9 cellular contexts compared by ENCODE assay signal in genomic region chr1:80656011-80656627, GRCh38.
DNase-seq lines count a peak whose midpoint lies in the region; ATAC-seq and TF ChIP-seq lines count a peak whose summit lies in the region.
"Had no signal": no experiment of that assay in that cellular context is flagged by ENCODE, and none has a peak within 500 bp of the region (broad histone marks: within the 10 kb centered on the region; RNA-seq: fewer than 3 reads in every experiment).

No MANE protein-coding gene starts in this region.

- no peaks in the 10 kb centered on the region; the same call in 1 of the 2 replicates for H3K36me3 Mint-ChIP-seq in HFFc6 (ENCODE audit: low read depth)

- peaks cover 29% of the 10 kb centered on the region for H3K9me3 Mint-ChIP-seq in HFFc6

- H3K27ac Mint-ChIP-seq in HFFc6: no peak overlapping the region

- DNase-seq in RKO (ENCODE audit: low spot score) (peak; percentile 40), kidney glomerular epithelial cell (lab: John Stamatoyannopoulos, UW) (peak; percentile 26), mucosa of gallbladder (ENCODE audit: low spot score) (no peak), caudate nucleus (lab: John Stamatoyannopoulos, UW) (no peak), HFFc6 (no peak)
- DNase-seq in activated CD4-positive, CD25-positive, alpha-beta regulatory T cell treated with anti-CD3 and anti-CD28 coated beads, Interleukin-2, amount 50 U/mL, for 72 hours: no peak
- DNase-seq: lower lobe of right lung had no signal

- H3K4me3 Mint-ChIP-seq in HFFc6: no peak overlapping the region

- ATAC-seq in GM19023 (IDR thresholded peaks at IDR 0.05; ENCODE audit: unreplicated experiment): peak; percentile 71
- peak; percentile 71 for ATAC-seq in HG02938 (IDR thresholded peaks at IDR 0.05; ENCODE audit: unreplicated experiment)

- TF ChIP-seq CTCF in HFFc6 (IDR thresholded peaks at IDR 0.05): no peak

- no peak overlapping the region for H3K27ac ChIP-seq in caudate nucleus (ENCODE audit: low read depth, low read length)
- H3K27ac ChIP-seq: lower lobe of right lung had no signal

- H3K27me3 Mint-ChIP-seq in HFFc6 (ENCODE audit: insufficient read depth): no peaks in the 10 kb centered on the region

- no peaks in the 10 kb centered on the region for H3K4me1 Mint-ChIP-seq in HFFc6 (ENCODE audit: low read depth)

Comparison
In these comparisons a context has a peak if more than half of its experiments do, and no peak if none do; other contexts are left out.
1. DNase-seq: peak in RKO (single experiment) and kidney glomerular epithelial cell (single experiment); none in activated CD4-positive, CD25-positive, alpha-beta regulatory T cell treated with anti-CD3 and anti-CD28 coated beads, Interleukin-2, amount 50 U/mL, for 72 hours (single experiment), mucosa of gallbladder (single experiment), caudate nucleus (0 of 61) and HFFc6 (single experiment).